ENCODE assay signal across 20 cellular contexts in genomic region chr7:1542841-1543747, GRCh38. TPM values are rescaled to one million over a fixed set of nuclear protein-coding genes. Genes with fewer than 3 reads are reported as not detected.
DNase-seq lines count a peak whose midpoint lies in the region; ATAC-seq and TF ChIP-seq lines count a peak whose summit lies in the region.
"Had no signal": no experiment of that assay in that cellular context is flagged by ENCODE, and none has a peak within 500 bp of the region (broad histone marks: within the 10 kb centered on the region; RNA-seq: fewer than 3 reads in every experiment).

No MANE protein-coding gene starts in this region.

- H3K4me3 ChIP-seq in BLaER1 = no peak overlapping the region; the same call in 1 of the 2 replicates
- H3K4me3 ChIP-seq: lower lobe of right lung had no signal

- no peak for ATAC-seq in HG03139 (IDR thresholded peaks at IDR 0.05; ENCODE audit: unreplicated experiment)
- no peak for ATAC-seq in HG02884 (IDR thresholded peaks at IDR 0.05; ENCODE audit: unreplicated experiment)
- ATAC-seq: lower lobe of right lung had no signal

- no peaks in the 10 kb centered on the region for H3K27me3 ChIP-seq in BLaER1

- peak overlapping the region; percentile 35; the same call in 1 of the 2 replicates for H3K27ac ChIP-seq in BLaER1
- H3K27ac ChIP-seq: lower lobe of right lung, parathyroid adenoma, VCaP had no signal

- H3K4me1 Mint-ChIP-seq in chondrocyte (ENCODE audit: low read depth) = peaks cover 4% of the 10 kb centered on the region
- peaks cover 21% of the 10 kb centered on the region for H3K4me1 Mint-ChIP-seq in nephron progenitor cell
- H3K4me1 Mint-ChIP-seq: activated naive CD4-positive, alpha-beta T cell treated with anti-CD3 and anti-CD28 coated beads, Interleukin-2, amount 50 U/mL, for 24 hours had no signal

- peak overlapping the region; percentile 80 for H3K4me2 ChIP-seq in BLaER1

- in situ Hi-C loops in Caki2 (cut with HindIII; ENCODE audit: low pct_unique_long_range_greater_than_20kb, low sequenced_read_pairs) = no loop called here

- peak overlapping the region; percentile 48; the same call in 1 of the 2 replicates for H3K9ac ChIP-seq in BLaER1
- H3K9ac ChIP-seq: parathyroid adenoma had no signal

- peaks cover 78% of the 10 kb centered on the region for H4K20me1 ChIP-seq in BLaER1

- peaks cover 3% of the 10 kb centered on the region for H3K36me3 Mint-ChIP-seq in chondrocyte (ENCODE audit: low read depth)
- H3K36me3 Mint-ChIP-seq in nephron progenitor cell (ENCODE audit: low read depth) = no peaks in the 10 kb centered on the region
- H3K36me3 Mint-ChIP-seq: activated naive CD4-positive, alpha-beta T cell treated with anti-CD3 and anti-CD28 coated beads, Interleukin-2, amount 50 U/mL, for 24 hours had no signal

- H3K4me3 Mint-ChIP-seq in chondrocyte (ENCODE audit: unreplicated experiment) (no peak overlapping the region), nephron progenitor cell (peak overlapping the region; percentile 20)
- H3K4me3 Mint-ChIP-seq: activated naive CD4-positive, alpha-beta T cell treated with anti-CD3 and anti-CD28 coated beads, Interleukin-2, amount 50 U/mL, for 24 hours had no signal

- H3K9me3 Mint-ChIP-seq in chondrocyte (ENCODE audit: low read depth) (no peaks in the 10 kb centered on the region), nephron progenitor cell (no peaks in the 10 kb centered on the region)
- H3K9me3 Mint-ChIP-seq: activated naive CD4-positive, alpha-beta T cell treated with anti-CD3 and anti-CD28 coated beads, Interleukin-2, amount 50 U/mL, for 24 hours had no signal

- H3K4me1 ChIP-seq in BLaER1 = peaks cover 97% of the 10 kb centered on the region
- H3K4me1 ChIP-seq: parathyroid adenoma had no signal

- H3K27me3 Mint-ChIP-seq in chondrocyte (ENCODE audit: low read depth) (no peaks in the 10 kb centered on the region), nephron progenitor cell (ENCODE audit: low read depth, poor library complexity) (no peaks in the 10 kb centered on the region)
- H3K27me3 Mint-ChIP-seq: activated naive CD4-positive, alpha-beta T cell treated with anti-CD3 and anti-CD28 coated beads, Interleukin-2, amount 50 U/mL, for 24 hours had no signal

- H3K27ac Mint-ChIP-seq in chondrocyte (ENCODE audit: unreplicated experiment) = no peak overlapping the region
- H3K27ac Mint-ChIP-seq in nephron progenitor cell = no peak overlapping the region
- H3K27ac Mint-ChIP-seq: activated naive CD4-positive, alpha-beta T cell treated with anti-CD3 and anti-CD28 coated beads, Interleukin-2, amount 50 U/mL, for 24 hours had no signal

- no peaks in the 10 kb centered on the region for H3K9me3 ChIP-seq in BLaER1
- H3K9me3 ChIP-seq: lower lobe of right lung had no signal

- DNase-seq in Caki2 (ENCODE audit: low read depth) = peak; percentile 46
- DNase-seq in chondrocyte (ENCODE audit: low spot score) = no peak
- peak; percentile 81 for DNase-seq in nephron progenitor cell
- DNase-seq in UCSD-AML1 (lab: John Stamatoyannopoulos, UW; ENCODE audit: unreplicated experiment) = no peak
- DNase-seq in GM03348 (ENCODE audit: low spot score) = no peak
- DNase-seq: activated CD4-positive, alpha-beta T cell treated with anti-CD3 and anti-CD28 coated beads, Interleukin-2, amount 50 U/mL, for 48 hours; activated T-cell treated with anti-CD3 and anti-CD28 coated beads, Interleukin-2, amount 50 U/mL, for 48 hours; AML-193; cortex of kidney; foreskin melanocyte; NCI-H1417 treated with DMSO at 0.1 percent for 48 hours; NCI-H82; stimulated activated CD4-positive, alpha-beta T cell treated with anti-CD3 and anti-CD28 coated beads, Interleukin-4, amount 100 ng/mL, for 24 hours had no signal

- H3K36me3 ChIP-seq in BLaER1 = peaks cover 62% of the 10 kb centered on the region

- TF ChIP-seq CTCF in chondrocyte (IDR thresholded peaks at IDR 0.05) (peak; percentile 14), nephron progenitor cell (IDR thresholded peaks at IDR 0.05) (no peak)

RNA-seq across cellular contexts. Expression of gene MAFK, which starts 12.6 kb away (rescaled TPM):
- total RNA-seq in Caki2 (2014; rRNA removed; shearing (Covaris generic); ENCODE audit: low replicate concordance) = 26.5 and 33.2 TPM in 2 replicates
- 21.4 to 36.1 TPM (median 35.9 TPM) in 3 replicates for total RNA-seq in chondrocyte

RNA-seq across cellular contexts. Expression of gene TMEM184A, which starts 12.9 kb away (rescaled TPM):
- total RNA-seq in Caki2 (2014; rRNA removed; shearing (Covaris generic); ENCODE audit: low replicate concordance) = 13.4 and 16.6 TPM in 2 replicates
- 0.07 to 0.22 TPM (median 0.15 TPM) in 3 replicates for total RNA-seq in chondrocyte

RNA-seq across cellular contexts. Expression of gene PSMG3, which starts 26.7 kb away (rescaled TPM):
- 101 and 106 TPM in 2 replicates for total RNA-seq in Caki2 (2014; rRNA removed; shearing (Covaris generic); ENCODE audit: low replicate concordance)
- 29.9 to 31.9 TPM (median 31.7 TPM) in 3 replicates for total RNA-seq in chondrocyte

RNA-seq across cellular contexts. Expression of gene INTS1, which starts 38.9 kb away (rescaled TPM):
- 39.4 and 78.5 TPM in 2 replicates for total RNA-seq in Caki2 (2014; rRNA removed; shearing (Covaris generic); ENCODE audit: low replicate concordance)
- total RNA-seq in chondrocyte = 74.8 to 94.4 TPM (median 80.4 TPM) in 3 replicates

Comparison
In these comparisons a context has a peak if more than half of its experiments do, and no peak if none do; other contexts are left out.
1. DNase-seq: peak in Caki2 (single experiment) and nephron progenitor cell (single experiment); none in chondrocyte (single experiment), UCSD-AML1 (single experiment) and GM03348 (single experiment).
2. RNA of gene TMEM184A, which starts 12.9 kb away (total RNA-seq): 13.4 to 16.6 TPM in Caki2; 0.07 to 0.22 TPM in chondrocyte; every median in the first group is over 10 times any median in the second.